Comparison of ENCODE assay signal across 28 cellular contexts in the genomic region with DNA sequence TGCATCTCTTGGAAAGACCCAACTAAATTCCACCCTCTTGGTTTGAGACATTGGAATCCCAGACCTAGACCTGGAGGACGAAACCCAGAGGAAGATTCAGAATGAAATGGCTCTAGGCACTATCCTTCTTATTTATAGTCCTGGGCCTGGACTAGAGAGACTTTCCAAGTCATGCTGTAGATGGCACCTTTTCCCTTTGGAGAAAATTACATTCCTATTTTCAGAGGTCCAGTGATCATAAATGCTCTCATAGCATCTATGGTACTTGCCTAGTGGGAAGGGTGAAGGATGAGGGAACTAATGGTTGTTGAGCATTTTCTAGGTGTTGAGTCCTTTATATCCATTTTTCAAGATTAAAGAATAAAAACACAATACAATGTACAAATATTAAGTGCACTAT. TPM values are rescaled to one million over a fixed set of nuclear protein-coding genes. Genes with fewer than 3 reads are reported as not detected.
DNase-seq lines count a peak whose midpoint lies in the region; ATAC-seq, FAIRE-seq and TF ChIP-seq lines count a peak whose summit lies in the region.
"Had no signal": no experiment of that assay in that cellular context is flagged by ENCODE, and none has a peak within 500 bp of the region (broad histone marks: within the 10 kb centered on the region; RNA-seq: fewer than 3 reads in every experiment).

No MANE protein-coding gene starts in this region.

- TF ChIP-seq RAD21 in HepG2 (CRISPR knock-in tag; IDR thresholded peaks at IDR 0.05), result no peak

- peaks cover 0 to 11% of the 10 kb centered on the region in 2 experiments; a peak in 2 of 5 replicates for H3K27me3 ChIP-seq in HepG2 (ENCODE audit: control insufficient read depth in 1 of 2, insufficient read depth in 2 of 2, low read length in 2 of 2)
- H3K27me3 ChIP-seq in right lobe of liver, result no peaks in the 10 kb centered on the region
- no peaks in the 10 kb centered on the region for H3K27me3 ChIP-seq in Panc1 (ENCODE audit: control insufficient read depth, insufficient read depth, low read length)
- peaks cover 23% of the 10 kb centered on the region for H3K27me3 ChIP-seq in foreskin keratinocyte

- no peaks in the 10 kb centered on the region for H3K36me3 ChIP-seq in HepG2 (replicated peaks in 1 of 2; ENCODE audit: control insufficient read depth in 1 of 2, insufficient read depth in 2 of 2, low read length in 2 of 2)
- no peaks in the 10 kb centered on the region for H3K36me3 ChIP-seq in right lobe of liver
- no peaks in the 10 kb centered on the region for H3K36me3 ChIP-seq in Panc1 (ENCODE audit: control insufficient read depth, insufficient read depth, low read length)
- H3K36me3 ChIP-seq: HAP-1 had no signal

- FAIRE-seq in HepG2 (lab: Jason Lieb, UNC), result no peak
- FAIRE-seq: GM18507 had no signal

- no peaks in the 10 kb centered on the region for H3K79me2 ChIP-seq in HepG2 (ENCODE audit: insufficient read depth, low read length)

- H3K36me3 Mint-ChIP-seq in osteocyte (ENCODE audit: unreplicated experiment), result no peaks in the 10 kb centered on the region
- H3K36me3 Mint-ChIP-seq: CD4-positive, alpha-beta memory T cell; IgD-negative memory B cell; T-cell had no signal

- no peak overlapping the region for H3K4me2 ChIP-seq in HepG2 (ENCODE audit: low read depth, low read length)
- H3K4me2 ChIP-seq: KMS-11 had no signal

- TF ChIP-seq EP300 in HepG2 (IDR thresholded peaks at IDR 0.05; ENCODE audit: low read depth in 2 of 2, low read length in 2 of 2), result no peak
- no peak for TF ChIP-seq EP300 in HepG2 (CRISPR knock-in tag; IDR thresholded peaks at IDR 0.05; ENCODE audit: borderline replicate concordance)

- no peak overlapping the region for H2AFZ ChIP-seq in HepG2 (ENCODE audit: low read length)
- H2AFZ ChIP-seq: GM23248 had no signal

- H3K27ac Mint-ChIP-seq in osteocyte (ENCODE audit: unreplicated experiment), result no peak overlapping the region
- H3K27ac Mint-ChIP-seq: CD4-positive, alpha-beta memory T cell; IgD-negative memory B cell; T-cell had no signal

- TF ChIP-seq POLR2A in HepG2 (IDR thresholded peaks at IDR 0.05; ENCODE audit: insufficient read depth in 1 of 2, low read depth in 2 of 2, low read length in 2 of 2), result no peak
- no peak for TF ChIP-seq POLR2A in right lobe of liver (IDR thresholded peaks at IDR 0.05)

- 8% methylated on average over 1 of the region's 1 CpG for WGBS in HepG2 (ENCODE audit: low lambda C conversion rate)
- 50% methylated on average over 1 of the region's 1 CpG for WGBS in right lobe of liver (ENCODE audit: insufficient coverage, low coverage, low lambda C conversion rate, missing lambda C conversion rate)

- H3K4me1 Mint-ChIP-seq in osteocyte (ENCODE audit: unreplicated experiment), result no peaks in the 10 kb centered on the region
- H3K4me1 Mint-ChIP-seq: CD4-positive, alpha-beta memory T cell; IgD-negative memory B cell; T-cell had no signal

- H3K4me1 ChIP-seq in HepG2 (ENCODE audit: insufficient read depth, low read length) (no peaks in the 10 kb centered on the region), right lobe of liver (no peaks in the 10 kb centered on the region), Panc1 (ENCODE audit: control insufficient read depth, insufficient read depth, low read length) (no peaks in the 10 kb centered on the region), foreskin keratinocyte (no peaks in the 10 kb centered on the region)
- H3K4me1 ChIP-seq: Caco-2, HAP-1 had no signal

- no peak overlapping the region for H3K4me3 Mint-ChIP-seq in osteocyte (ENCODE audit: unreplicated experiment)
- H3K4me3 Mint-ChIP-seq: CD4-positive, alpha-beta memory T cell; IgD-negative memory B cell; T-cell had no signal

- POLR2A ChIA-PET in HepG2 (lab: Yijun Ruan, JAX) (no interaction called here), Panc1 (lab: Charles Lee) (no interaction called here)

- no peak for DNase-seq in HepG2 (ENCODE audit: low spot score)
- no peak for DNase-seq in right lobe of liver
- no peak for DNase-seq in Panc1 (ENCODE audit: low read depth, low spot score)
- DNase-seq in foreskin keratinocyte, result no peak
- DNase-seq in retinal pigment epithelial cell (ENCODE audit: low read depth), result no peak
- DNase-seq in kidney glomerular epithelial cell (lab: John Stamatoyannopoulos, UW), result no peak
- no peak for DNase-seq in osteocyte (ENCODE audit: extremely low spot score, unreplicated experiment)
- no peak for DNase-seq in COLO668 (lab: John Stamatoyannopoulos, UW; ENCODE audit: unreplicated experiment)
- DNase-seq: C1 segment of cervical spinal cord; Caco-2; CD4-positive, alpha-beta memory T cell; DMS 273 treated with DMSO at 0.1 percent for 48 hours; DMS79 treated with DMSO at 0.1 percent for 48 hours; GM23248; NCI-H1105; NCI-H1436 treated with DMSO at 0.1 percent for 48 hours; NCI-H187 treated with DMSO at 0.1 percent for 48 hours; NCI-H2171 treated with DMSO at 0.1 percent for 48 hours; NCI-H345; NCI-H510A treated with DMSO at 0.1 percent for 48 hours; Right ventricle myocardium superior; T-cell had no signal

- intact Hi-C loops in HepG2 (cut with micrococcal nuclease; ENCODE audit: unreplicated experiment), result no loop called here
- intact Hi-C loops in right lobe of liver (cut with DNase I), result no loop called here
- intact Hi-C loops in Panc1 (cut with micrococcal nuclease; ENCODE audit: unreplicated experiment), result loop anchor here (10.0 kb wide), 1 partner anchor 496 kb away; no protein-coding TSS in a partner anchor

- H3K4me3 ChIP-seq in HepG2 (replicated peaks in 1 of 3; ENCODE audit: insufficient read depth in 1 of 3, low read depth in 2 of 3, low read length in 3 of 3), result no peak overlapping the region
- no peak overlapping the region for H3K4me3 ChIP-seq in right lobe of liver
- no peak overlapping the region for H3K4me3 ChIP-seq in Panc1 (ENCODE audit: low read depth in 2 of 2, low read length in 2 of 2)
- no peak overlapping the region for H3K4me3 ChIP-seq in retinal pigment epithelial cell (ENCODE audit: low read length)
- H3K4me3 ChIP-seq: GM23248, HAP-1 had no signal

- H3K9me3 Mint-ChIP-seq in osteocyte (ENCODE audit: unreplicated experiment), result no peaks in the 10 kb centered on the region
- H3K9me3 Mint-ChIP-seq: CD4-positive, alpha-beta memory T cell; IgD-negative memory B cell; T-cell had no signal

- in situ Hi-C loops in HepG2 (cut with HindIII; ENCODE audit: extremely low pct_ligation_motif_present, low pct_unique_long_range_greater_than_20kb) (loop anchor here (25.0 kb wide), 1 partner anchor 484 kb away; no protein-coding TSS in a partner anchor), Panc1 (cut with HindIII; ENCODE audit: low pct_unique_long_range_greater_than_20kb, low sequenced_read_pairs) (no loop called here)

- H3K9me3 ChIP-seq in HepG2 (ENCODE audit: low read length) (no peaks in the 10 kb centered on the region), right lobe of liver (no peaks in the 10 kb centered on the region), Panc1 (ENCODE audit: control insufficient read depth, insufficient read depth, low read depth, low read length) (no peaks in the 10 kb centered on the region)
- H3K9me3 ChIP-seq: Caco-2, HAP-1 had no signal

- BruUV-seq in HepG2 (replicated peaks; lab: Mats Ljungman, UMichigan) (no TSS peak), Panc1 (replicated peaks; lab: Mats Ljungman, UMichigan) (no TSS peak)

- H3K27ac ChIP-seq in HepG2 (ENCODE audit: extremely low read length, insufficient read depth, low read length) (no peak overlapping the region), right lobe of liver (no peak overlapping the region), Panc1 (ENCODE audit: low read length) (no peak overlapping the region), foreskin keratinocyte (no peak overlapping the region)
- H3K27ac ChIP-seq: GM23248, KMS-11 had no signal

- CTCF ChIA-PET in HepG2 (lab: Yijun Ruan, JAX; ENCODE audit: low intra/inter-chr PET ratio, low total read pairs), result no interaction called here
- CTCF ChIA-PET in Panc1 (lab: Charles Lee), result no interaction called here

- ATAC-seq in HepG2 (no peak), right lobe of liver (no peak), Panc1 (0 out of 2 replicates have a peak, but pooled peaks have one; percentile 66), foreskin keratinocyte (no peak)
- ATAC-seq: T-cell had no signal

- no peak overlapping the region for H3K9ac ChIP-seq in HepG2 (ENCODE audit: insufficient read depth, low read depth, low read length)
- H3K9ac ChIP-seq: GM23248, KMS-11 had no signal

- no peaks in the 10 kb centered on the region for H4K20me1 ChIP-seq in HepG2 (ENCODE audit: insufficient read depth, low read length)

- TF ChIP-seq CTCF in HepG2 (CRISPR knock-in tag; IDR thresholded peaks at IDR 0.05) (0 out of 2 replicates have a peak, but pooled peaks have one; percentile 4), right lobe of liver (IDR thresholded peaks at IDR 0.05) (no peak), Panc1 (IDR thresholded peaks at IDR 0.05) (0 out of 2 replicates have a peak, but pooled peaks have one; percentile 41), foreskin keratinocyte (conservative IDR thresholded peaks at IDR 0.05) (peak; percentile 46), retinal pigment epithelial cell (conservative IDR thresholded peaks at IDR 0.05; ENCODE audit: low read depth, low read length) (peak; percentile 4), osteocyte (IDR thresholded peaks at IDR 0.05) (no peak)

- peaks cover 28% of the 10 kb centered on the region for H3K27me3 Mint-ChIP-seq in osteocyte (ENCODE audit: unreplicated experiment)

RNA-seq across cellular contexts. Expression of gene SPACA3, which starts 37.1 kb away (rescaled TPM):
- not detected in 2 replicates for total RNA-seq in HepG2 (2016; rRNA removed; fragmentation: Illumina TruSeq; extraction: Trizol)
- total RNA-seq in HepG2 (2016; cell fraction: cytosol; rRNA removed; fragmentation: Illumina TruSeq; extraction: Trizol; ENCODE audit: low read depth), result not detected in 2 replicates
- not detected in 2 replicates for total RNA-seq in HepG2 (2016; cell fraction: insoluble cytoplasmic fraction; rRNA removed; fragmentation: Illumina TruSeq; extraction: Trizol)
- not detected in 2 replicates for total RNA-seq in HepG2 (2016; cell fraction: membrane; rRNA removed; fragmentation: Illumina TruSeq; extraction: Trizol)
- total RNA-seq in HepG2 (2016; cell fraction: nucleus; rRNA removed; fragmentation: Illumina TruSeq; extraction: Trizol), result not detected in 2 replicates
- not detected in 2 replicates for polyA plus RNA-seq in HepG2 (2011; rRNA removed)
- not detected in 2 replicates for polyA plus RNA-seq in HepG2 (2011; cell fraction: cytosol; rRNA removed)
- polyA plus RNA-seq in HepG2 (2011; cell fraction: nucleus; rRNA removed), result not detected in 2 replicates
- not detected in 2 replicates for polyA plus RNA-seq in HepG2 (2012)
- not detected in 2 replicates for polyA plus RNA-seq in HepG2 (2016; cell fraction: cytosol; fragmentation: Illumina TruSeq; extraction: Trizol; ENCODE audit: low read depth)
- not detected in 2 replicates for polyA plus RNA-seq in HepG2 (2016; cell fraction: insoluble cytoplasmic fraction; fragmentation: Illumina TruSeq; extraction: Trizol; ENCODE audit: low read depth)
- not detected in 2 replicates for polyA plus RNA-seq in HepG2 (2016; cell fraction: membrane; fragmentation: Illumina TruSeq; extraction: Trizol; ENCODE audit: low read depth)
- polyA plus RNA-seq in HepG2 (2016; cell fraction: nucleus; fragmentation: Illumina TruSeq; extraction: Trizol; ENCODE audit: insufficient read depth, low read depth), result not detected in 2 replicates
- polyA minus RNA-seq in HepG2 (2011; rRNA and poly(A)+ RNA removed; ENCODE audit: low replicate concordance), result not detected in 2 replicates
- polyA minus RNA-seq in HepG2 (2011; cell fraction: cytosol; rRNA and poly(A)+ RNA removed), result not detected in 2 replicates
- not detected in 2 replicates for polyA minus RNA-seq in HepG2 (2011; cell fraction: nucleus; rRNA and poly(A)+ RNA removed)
- total RNA-seq in right lobe of liver, result not detected
- total RNA-seq in Panc1 (2021; ENCODE audit: unreplicated experiment), result not detected
- not detected for polyA plus RNA-seq in Panc1 (2012; ENCODE audit: insufficient read length)
- not detected in 2 replicates for total RNA-seq in foreskin keratinocyte
- polyA plus RNA-seq in foreskin keratinocyte, result not detected in 2 replicates
- not detected in 2 replicates for total RNA-seq in osteocyte
- total RNA-seq: A172; CD4-positive, alpha-beta memory T cell; GM23248; Right ventricle myocardium superior; RPMI7951; T-cell had no signal
- polyA plus RNA-seq: CD4-positive, alpha-beta memory T cell; GM23248 had no signal

Comparison
In these comparisons a context has a peak if more than half of its experiments do, and no peak if none do; other contexts are left out.
1. CTCF ChIP-seq: peak in HepG2 (single experiment), Panc1 (single experiment), foreskin keratinocyte (single experiment) and retinal pigment epithelial cell (single experiment); none in right lobe of liver (0 of 4) and osteocyte (single experiment).